Comparison of ENCODE assay signal across 22 cellular contexts in the genomic region with DNA sequence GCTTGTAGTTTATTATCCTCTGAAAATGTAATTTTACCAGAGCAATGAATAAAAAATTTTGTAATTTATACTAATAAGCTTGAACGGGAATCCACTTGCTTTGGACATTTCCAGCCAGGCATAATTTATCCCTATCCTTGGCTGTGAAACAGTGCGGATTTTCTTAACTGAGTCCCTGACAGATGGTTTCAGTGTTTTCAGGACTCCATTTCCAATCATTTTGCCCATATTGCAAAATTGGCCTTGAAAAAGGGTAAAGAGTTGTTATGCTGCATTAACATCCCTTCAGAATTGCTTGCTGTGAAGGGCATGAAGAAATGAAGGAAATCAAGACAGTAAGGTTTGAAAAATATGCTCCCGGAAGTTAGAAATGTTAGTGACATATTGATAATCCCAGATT. TPM values are rescaled to one million over a fixed set of nuclear protein-coding genes. Genes with fewer than 3 reads are reported as not detected.
DNase-seq lines count a peak whose midpoint lies in the region; ATAC-seq and TF ChIP-seq lines count a peak whose summit lies in the region.
"Had no signal": no experiment of that assay in that cellular context is flagged by ENCODE, and none has a peak within 500 bp of the region (broad histone marks: within the 10 kb centered on the region; RNA-seq: fewer than 3 reads in every experiment).

No MANE protein-coding gene starts in this region.

- ATAC-seq in GM21360 (IDR thresholded peaks at IDR 0.05; ENCODE audit: unreplicated experiment) = no peak

- H3K4me1 Mint-ChIP-seq in Calu3 (ENCODE audit: low read depth, unreplicated experiment) = peaks cover 46% of the 10 kb centered on the region
- H3K4me1 Mint-ChIP-seq: CD14-positive monocyte; CD4-positive, alpha-beta memory T cell; CD4-positive, CD25-positive, alpha-beta regulatory T cell; CD8-positive, alpha-beta memory T cell had no signal

- H3K27ac Mint-ChIP-seq in Calu3 (ENCODE audit: unreplicated experiment) = peak overlapping the region; percentile 61
- H3K27ac Mint-ChIP-seq: CD14-positive monocyte; CD4-positive, alpha-beta memory T cell; CD4-positive, CD25-positive, alpha-beta regulatory T cell; CD8-positive, alpha-beta memory T cell had no signal

- peaks cover 15% of the 10 kb centered on the region for H3K9me3 Mint-ChIP-seq in Calu3 (ENCODE audit: low read depth, unreplicated experiment)

- TF ChIP-seq CTCF in Calu3 (IDR thresholded peaks at IDR 0.05; ENCODE audit: unreplicated experiment) = no peak

- in situ Hi-C loops in G401 (cut with HindIII; ENCODE audit: low sequenced_read_pairs) = no loop called here

- no peak for DNase-seq in Calu3
- DNase-seq in G401 (ENCODE audit: low spot score) = peak; percentile 83
- peak; percentile 87 for DNase-seq in NCI-H1694 treated with DMSO at 0.1 percent for 48 hours (lab: John Stamatoyannopoulos, UW)
- DNase-seq in cerebellar cortex (ENCODE audit: low spot score) = peak; percentile 82
- no peak for DNase-seq in epidermal melanocyte (ENCODE audit: insufficient read length, low spot score)
- DNase-seq in DMS53 (lab: John Stamatoyannopoulos, UW) = no peak
- no peak for DNase-seq in NCI-H187 (lab: John Stamatoyannopoulos, UW)
- DNase-seq: 8988T; ACHN; BE2C; CD4-positive, alpha-beta memory T cell; CD4-positive, CD25-positive, alpha-beta regulatory T cell; CD8-positive, alpha-beta memory T cell; COR-L47; DMS79; DND-41; EL; GF-D8 had no signal

- H3K27me3 Mint-ChIP-seq in Calu3 (ENCODE audit: unreplicated experiment) = no peaks in the 10 kb centered on the region
- H3K27me3 Mint-ChIP-seq: CD4-positive, alpha-beta memory T cell; CD4-positive, CD25-positive, alpha-beta regulatory T cell; CD8-positive, alpha-beta memory T cell had no signal

- no peaks in the 10 kb centered on the region for H3K36me3 Mint-ChIP-seq in Calu3 (ENCODE audit: insufficient read depth, unreplicated experiment)
- H3K36me3 Mint-ChIP-seq: CD14-positive monocyte; CD4-positive, alpha-beta memory T cell; CD4-positive, CD25-positive, alpha-beta regulatory T cell; CD8-positive, alpha-beta memory T cell had no signal

- H3K4me3 Mint-ChIP-seq in Calu3 (ENCODE audit: low read depth, unreplicated experiment) = peak overlapping the region; percentile 32
- H3K4me3 Mint-ChIP-seq: CD14-positive monocyte; CD4-positive, alpha-beta memory T cell; CD4-positive, CD25-positive, alpha-beta regulatory T cell; CD8-positive, alpha-beta memory T cell had no signal

- BruUV-seq in Calu3 (replicated peaks; lab: Mats Ljungman, UMichigan) = no TSS peak

- intact Hi-C loops in Calu3 (cut with micrococcal nuclease; ENCODE audit: unreplicated experiment) = no loop called here

- CTCF ChIA-PET in Calu3 (lab: Charles Lee) = interaction anchor here (0.9 to 4.1 kb wide), 2 partner anchors 10 to 54 kb away, joined by 3 to 16 read pairs; no protein-coding TSS in a partner anchor

RNA-seq across cellular contexts. Expression of a gene that starts 57.7 kb away (rescaled TPM):
- total RNA-seq in Calu3 (2022) = not detected in 2 replicates
- not detected in 2 replicates for total RNA-seq in G401 (2014; rRNA removed; shearing (Covaris generic))
- total RNA-seq: A673; CD4-positive, alpha-beta memory T cell; CD4-positive, CD25-positive, alpha-beta regulatory T cell; CD8-positive, alpha-beta memory T cell; Daoy had no signal

Comparison
In these comparisons a context has a peak if more than half of its experiments do, and no peak if none do; other contexts are left out.
1. DNase-seq: peak in G401 (single experiment), NCI-H1694 treated with DMSO at 0.1 percent for 48 hours (single experiment) and cerebellar cortex (single experiment); none in Calu3 (single experiment), epidermal melanocyte (single experiment), DMS53 (single experiment) and NCI-H187 (0 of 2).